7 cellular contexts compared by ENCODE assay signal in the genomic region with DNA sequence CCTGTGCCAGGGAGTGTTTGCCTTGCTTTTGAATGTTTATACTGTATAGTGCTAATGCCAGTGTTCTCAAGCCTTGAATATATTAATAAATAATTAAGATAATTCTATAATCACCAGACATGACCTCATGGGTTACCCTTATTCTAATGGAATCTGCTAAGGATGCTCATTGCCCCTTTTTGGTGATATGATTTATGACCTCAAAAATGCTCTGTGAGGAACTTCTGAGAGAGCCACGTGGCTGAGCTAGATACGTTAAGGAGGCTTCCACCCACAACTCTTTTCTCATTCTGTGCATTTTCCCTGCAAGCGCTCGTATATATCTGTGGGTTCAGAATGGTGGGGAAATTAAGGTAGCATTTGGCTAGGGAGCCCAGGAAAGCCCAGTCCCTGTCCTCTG.
"Had no signal": no experiment of that assay in that cellular context is flagged by ENCODE, and none has a peak within 500 bp of the region (broad histone marks: within the 10 kb centered on the region; RNA-seq: fewer than 3 reads in every experiment).

No MANE protein-coding gene starts in this region.

- ATAC-seq: GM23338 had no signal

- DNase-seq: H9, HCEC 1CT, KG1 had no signal

- H3K4me2 ChIP-seq: GM23338 had no signal

- H2AFZ ChIP-seq: GM23338 had no signal

- H3K4me3 ChIP-seq: GM23338 had no signal

- FAIRE-seq: H1, H54, HTR-8/SVneo had no signal
